ENCODE assay signal across 1 cellular context in genomic region chr18:26074256-26074655, GRCh38.
TF ChIP-seq lines count a peak whose summit lies in the region.

No MANE protein-coding gene starts in this region.

TF ChIP-seq in IMR-90, 13 proteins besides CTCF, POLR2A, EP300 and RAD21 (continued from another document):
- TF ChIP-seq ELK1 (IDR thresholded peaks at IDR 0.05; ENCODE audit: borderline replicate concordance, low read depth, low read length) (no peak), CEBPB (IDR thresholded peaks at IDR 0.05; ENCODE audit: low read depth, low read length) (no peak), MAFK (IDR thresholded peaks at IDR 0.05; ENCODE audit: low read depth, low read length) (no peak), RCOR1 (IDR thresholded peaks at IDR 0.05; ENCODE audit: insufficient replicate concordance, low read length) (no peak), USF2 (IDR thresholded peaks at IDR 0.05; ENCODE audit: low read depth, low read length) (no peak), CHD1 (IDR thresholded peaks at IDR 0.05; ENCODE audit: low read depth, low read length) (no peak), NFE2L2 (IDR thresholded peaks at IDR 0.05; ENCODE audit: low read depth, low read length) (no peak), MXI1 (IDR thresholded peaks at IDR 0.05; ENCODE audit: borderline replicate concordance, low read depth, low read length) (no peak), BHLHE40 (IDR thresholded peaks at IDR 0.05; ENCODE audit: low read depth, low read length) (no peak), SMC3 (IDR thresholded peaks at IDR 0.05; ENCODE audit: low read depth, low read length) (no peak)
